In genomic region chr20:15967334-15967733, GRCh38 we compare ENCODE assay signal across 35 cellular contexts.
"Had no signal": no experiment of that assay in that cellular context is flagged by ENCODE, and none has a peak within 500 bp of the region (broad histone marks: within the 10 kb centered on the region; RNA-seq: fewer than 3 reads in every experiment).

No MANE protein-coding gene starts in this region.

- H3K27ac ChIP-seq: KMS-11 had no signal

- H3K36me3 ChIP-seq: MG63 had no signal

- DNase-seq: Karpas-422, Kasumi-1, MG63, MM.1S, MV-4-11, NCI-H1048, NCI-H1092, NCI-H1092 treated with DMSO at 0.1 percent for 48 hours, NCI-H1105, NCI-H1105 treated with DMSO at 0.1 percent for 48 hours, NCI-H1417, NCI-H1417 treated with DMSO at 0.1 percent for 48 hours, NCI-H1436, NCI-H1436 treated with DMSO at 0.1 percent for 48 hours, NCI-H146, NCI-H1694, NCI-H1694 treated with DMSO at 0.1 percent for 48 hours, NCI-H187, NCI-H187 treated with DMSO at 0.1 percent for 48 hours, NCI-H1930, NCI-H2029, NCI-H2029 treated with DMSO at 0.1 percent for 48 hours, NCI-H2081, NCI-H2081 treated with DMSO at 0.1 percent for 48 hours, NCI-H2107, NCI-H2171, NCI-H2171 treated with DMSO at 0.1 percent for 48 hours, NCI-H2227 treated with DMSO at 0.1 percent for 48 hours, NCI-H226, NCI-H345, NCI-H446, NCI-H446 treated with DMSO at 0.1 percent for 48 hours, NCI-H510A, NCI-H510A treated with DMSO at 0.1 percent for 48 hours had no signal

- H3K9ac ChIP-seq: KMS-11 had no signal

- H3K4me2 ChIP-seq: KMS-11 had no signal

- H3K4me3 ChIP-seq: MG63 had no signal

- H3K27me3 ChIP-seq: MG63 had no signal

- H3K9me3 ChIP-seq: MG63 had no signal
